ENCODE assay signal across 1 cellular context in the genomic region with DNA sequence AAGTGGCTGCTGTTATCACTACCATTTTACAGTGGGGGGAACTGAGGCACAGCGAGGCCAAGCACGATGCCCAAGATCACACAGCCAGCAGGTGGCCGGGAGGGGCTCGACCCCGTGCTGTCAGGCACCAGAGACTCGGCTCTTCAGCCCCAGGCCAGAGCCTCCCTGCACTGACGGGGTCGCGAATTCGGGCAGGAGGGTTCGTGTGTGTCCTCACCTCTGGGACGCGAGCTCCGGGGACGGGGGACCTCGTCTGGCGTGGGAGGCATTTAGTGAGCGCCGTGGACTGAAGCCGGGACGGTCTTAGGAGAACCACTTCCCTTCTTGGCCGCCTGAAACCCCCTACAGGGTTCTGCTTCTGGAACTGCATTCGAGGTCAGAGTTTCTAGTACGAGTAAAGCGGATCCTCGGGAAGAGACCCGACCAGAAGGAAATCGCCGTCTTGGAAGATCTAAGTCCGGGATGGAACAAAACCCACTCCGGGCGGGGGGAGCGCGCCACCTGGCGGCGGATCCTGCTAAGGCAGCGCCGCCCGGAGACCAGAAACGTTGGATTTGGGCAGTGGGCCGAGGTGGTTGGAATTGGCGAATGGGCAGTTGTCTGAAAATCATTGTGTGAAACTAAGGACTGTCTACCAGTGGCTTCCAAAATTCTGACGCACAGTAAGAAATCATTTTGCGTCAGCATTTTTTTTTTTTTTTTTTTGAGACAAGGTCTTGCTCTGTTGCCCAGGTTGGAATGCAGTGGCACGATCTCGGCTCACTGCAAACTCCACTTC.
TF ChIP-seq lines count a peak whose summit lies in the region.

No MANE protein-coding gene starts in this region.

TF ChIP-seq in HEK293, 187 proteins besides CTCF, POLR2A, EP300 and RAD21 (continued from another document and continues in another):
- TF ChIP-seq ZNF404 (tag by site-specific recombination; IDR thresholded peaks at IDR 0.05) (no peak), ZNF510 (tag by site-specific recombination; IDR thresholded peaks at IDR 0.05; ENCODE audit: insufficient replicate concordance) (no peak), ZNF501 (tag by site-specific recombination; IDR thresholded peaks at IDR 0.05) (peak; percentile 34; the same call in 1 of the 2 replicates), ZNF561 (tag by site-specific recombination; IDR thresholded peaks at IDR 0.05; ENCODE audit: borderline replicate concordance) (no peak), ZNF426 (tag by site-specific recombination; IDR thresholded peaks at IDR 0.05) (no peak), ZBTB17 (tag by site-specific recombination; IDR thresholded peaks at IDR 0.05) (peak; percentile 72), ZNF654 (tag by site-specific recombination; IDR thresholded peaks at IDR 0.05; ENCODE audit: low read depth) (peak; percentile 74), ZNF211 (tag by site-specific recombination; IDR thresholded peaks at IDR 0.05; ENCODE audit: low read depth) (no peak), SCRT2 (tag by site-specific recombination; IDR thresholded peaks at IDR 0.05) (0 out of 2 replicates have a peak, but pooled peaks have one; percentile 10), ZNF596 (tag by site-specific recombination; IDR thresholded peaks at IDR 0.05) (no peak), ZNF660 (tag by site-specific recombination; IDR thresholded peaks at IDR 0.05) (peak; percentile 76), MYNN (tag by site-specific recombination; IDR thresholded peaks at IDR 0.05; ENCODE audit: borderline replicate concordance) (no peak), ZNF302 (tag by site-specific recombination; IDR thresholded peaks at IDR 0.05; ENCODE audit: low read depth) (no peak), ZNF174 (tag by site-specific recombination; IDR thresholded peaks at IDR 0.05) (no peak), KLF1 (tag by site-specific recombination; IDR thresholded peaks at IDR 0.05) (no peak), ZNF473 (tag by site-specific recombination; IDR thresholded peaks at IDR 0.05) (no peak), KLF9 (tag by site-specific recombination; IDR thresholded peaks at IDR 0.05; ENCODE audit: low read depth) (no peak; the same call in 1 of the 2 replicates), ZNF112 (tag by site-specific recombination; IDR thresholded peaks at IDR 0.05) (no peak), ZNF280D (tag by site-specific recombination; IDR thresholded peaks at IDR 0.05) (no peak), FEZF1 (tag by site-specific recombination; IDR thresholded peaks at IDR 0.05) (no peak), ZNF513 (tag by site-specific recombination; IDR thresholded peaks at IDR 0.05) (no peak), GFI1B (tag by site-specific recombination; IDR thresholded peaks at IDR 0.05) (no peak), PRDM1 (tag by site-specific recombination; IDR thresholded peaks at IDR 0.05) (no peak), ZNF48 (tag by site-specific recombination; IDR thresholded peaks at IDR 0.05) (no peak), ZNF394 (tag by site-specific recombination; IDR thresholded peaks at IDR 0.05; ENCODE audit: borderline replicate concordance) (no peak), ZBTB7A (tag by site-specific recombination; IDR thresholded peaks at IDR 0.05; ENCODE audit: low read depth) (no peak), ZSCAN16 (tag by site-specific recombination; IDR thresholded peaks at IDR 0.05) (no peak), ZNF121 (tag by site-specific recombination; IDR thresholded peaks at IDR 0.05) (no peak), ZNF239 (tag by site-specific recombination; IDR thresholded peaks at IDR 0.05) (no peak), ZNF133 (tag by site-specific recombination; IDR thresholded peaks at IDR 0.05) (no peak), BCL11B (tag by site-specific recombination; IDR thresholded peaks at IDR 0.05; ENCODE audit: low read depth) (no peak), ZXDB (tag by site-specific recombination; IDR thresholded peaks at IDR 0.05) (no peak), ZNF530 (tag by site-specific recombination; IDR thresholded peaks at IDR 0.05; ENCODE audit: low read depth) (no peak), GLIS1 (tag by site-specific recombination; IDR thresholded peaks at IDR 0.05) (peak; percentile 45), ZNF629 (tag by site-specific recombination; IDR thresholded peaks at IDR 0.05) (0 out of 2 replicates have a peak, but pooled peaks have one; percentile 13), BCL11A (tag by site-specific recombination; IDR thresholded peaks at IDR 0.05; ENCODE audit: low read depth) (no peak), ZNF423 (tag by site-specific recombination; IDR thresholded peaks at IDR 0.05) (no peak)
- TF ChIP-seq, protein P1, sequence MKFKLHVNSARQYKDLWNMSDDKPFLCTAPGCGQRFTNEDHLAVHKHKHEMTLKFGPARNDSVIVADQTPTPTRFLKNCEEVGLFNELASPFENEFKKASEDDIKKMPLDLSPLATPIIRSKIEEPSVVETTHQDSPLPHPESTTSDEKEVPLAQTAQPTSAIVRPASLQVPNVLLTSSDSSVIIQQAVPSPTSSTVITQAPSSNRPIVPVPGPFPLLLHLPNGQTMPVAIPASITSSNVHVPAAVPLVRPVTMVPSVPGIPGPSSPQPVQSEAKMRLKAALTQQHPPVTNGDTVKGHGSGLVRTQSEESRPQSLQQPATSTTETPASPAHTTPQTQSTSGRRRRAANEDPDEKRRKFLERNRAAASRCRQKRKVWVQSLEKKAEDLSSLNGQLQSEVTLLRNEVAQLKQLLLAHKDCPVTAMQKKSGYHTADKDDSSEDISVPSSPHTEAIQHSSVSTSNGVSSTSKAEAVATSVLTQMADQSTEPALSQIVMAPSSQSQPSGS (tag by site-specific recombination; IDR thresholded peaks at IDR 0.05; ENCODE audit: low read depth), result no peak
- TF ChIP-seq, protein P2, sequence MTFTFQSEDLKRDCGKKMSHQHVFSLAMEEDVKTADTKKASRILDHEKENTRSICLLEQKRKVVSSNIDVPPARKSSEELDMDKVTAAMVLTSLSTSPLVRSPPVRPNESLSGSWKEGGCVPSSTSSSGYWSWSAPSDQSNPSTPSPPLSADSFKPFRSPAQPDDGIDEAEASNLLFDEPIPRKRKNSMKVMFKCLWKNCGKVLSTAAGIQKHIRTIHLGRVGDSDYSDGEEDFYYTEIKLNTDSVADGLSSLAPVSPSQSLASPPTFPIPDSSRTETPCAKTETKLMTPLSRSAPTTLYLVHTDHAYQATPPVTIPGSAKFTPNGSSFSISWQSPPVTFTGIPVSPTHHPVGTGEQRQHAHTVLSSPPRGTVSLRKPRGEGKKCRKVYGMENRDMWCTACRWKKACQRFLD (tag by site-specific recombination; IDR thresholded peaks at IDR 0.05), result no peak
- TF ChIP-seq, protein P3, sequence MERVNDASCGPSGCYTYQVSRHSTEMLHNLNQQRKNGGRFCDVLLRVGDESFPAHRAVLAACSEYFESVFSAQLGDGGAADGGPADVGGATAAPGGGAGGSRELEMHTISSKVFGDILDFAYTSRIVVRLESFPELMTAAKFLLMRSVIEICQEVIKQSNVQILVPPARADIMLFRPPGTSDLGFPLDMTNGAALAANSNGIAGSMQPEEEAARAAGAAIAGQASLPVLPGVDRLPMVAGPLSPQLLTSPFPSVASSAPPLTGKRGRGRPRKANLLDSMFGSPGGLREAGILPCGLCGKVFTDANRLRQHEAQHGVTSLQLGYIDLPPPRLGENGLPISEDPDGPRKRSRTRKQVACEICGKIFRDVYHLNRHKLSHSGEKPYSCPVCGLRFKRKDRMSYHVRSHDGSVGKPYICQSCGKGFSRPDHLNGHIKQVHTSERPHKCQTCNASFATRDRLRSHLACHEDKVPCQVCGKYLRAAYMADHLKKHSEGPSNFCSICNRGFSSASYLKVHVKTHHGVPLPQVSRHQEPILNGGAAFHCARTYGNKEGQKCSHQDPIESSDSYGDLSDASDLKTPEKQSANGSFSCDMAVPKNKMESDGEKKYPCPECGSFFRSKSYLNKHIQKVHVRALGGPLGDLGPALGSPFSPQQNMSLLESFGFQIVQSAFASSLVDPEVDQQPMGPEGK (tag by site-specific recombination; IDR thresholded peaks at IDR 0.05), result peak; percentile 30; the same call in 1 of the 2 replicates
- TF ChIP-seq, protein P4, sequence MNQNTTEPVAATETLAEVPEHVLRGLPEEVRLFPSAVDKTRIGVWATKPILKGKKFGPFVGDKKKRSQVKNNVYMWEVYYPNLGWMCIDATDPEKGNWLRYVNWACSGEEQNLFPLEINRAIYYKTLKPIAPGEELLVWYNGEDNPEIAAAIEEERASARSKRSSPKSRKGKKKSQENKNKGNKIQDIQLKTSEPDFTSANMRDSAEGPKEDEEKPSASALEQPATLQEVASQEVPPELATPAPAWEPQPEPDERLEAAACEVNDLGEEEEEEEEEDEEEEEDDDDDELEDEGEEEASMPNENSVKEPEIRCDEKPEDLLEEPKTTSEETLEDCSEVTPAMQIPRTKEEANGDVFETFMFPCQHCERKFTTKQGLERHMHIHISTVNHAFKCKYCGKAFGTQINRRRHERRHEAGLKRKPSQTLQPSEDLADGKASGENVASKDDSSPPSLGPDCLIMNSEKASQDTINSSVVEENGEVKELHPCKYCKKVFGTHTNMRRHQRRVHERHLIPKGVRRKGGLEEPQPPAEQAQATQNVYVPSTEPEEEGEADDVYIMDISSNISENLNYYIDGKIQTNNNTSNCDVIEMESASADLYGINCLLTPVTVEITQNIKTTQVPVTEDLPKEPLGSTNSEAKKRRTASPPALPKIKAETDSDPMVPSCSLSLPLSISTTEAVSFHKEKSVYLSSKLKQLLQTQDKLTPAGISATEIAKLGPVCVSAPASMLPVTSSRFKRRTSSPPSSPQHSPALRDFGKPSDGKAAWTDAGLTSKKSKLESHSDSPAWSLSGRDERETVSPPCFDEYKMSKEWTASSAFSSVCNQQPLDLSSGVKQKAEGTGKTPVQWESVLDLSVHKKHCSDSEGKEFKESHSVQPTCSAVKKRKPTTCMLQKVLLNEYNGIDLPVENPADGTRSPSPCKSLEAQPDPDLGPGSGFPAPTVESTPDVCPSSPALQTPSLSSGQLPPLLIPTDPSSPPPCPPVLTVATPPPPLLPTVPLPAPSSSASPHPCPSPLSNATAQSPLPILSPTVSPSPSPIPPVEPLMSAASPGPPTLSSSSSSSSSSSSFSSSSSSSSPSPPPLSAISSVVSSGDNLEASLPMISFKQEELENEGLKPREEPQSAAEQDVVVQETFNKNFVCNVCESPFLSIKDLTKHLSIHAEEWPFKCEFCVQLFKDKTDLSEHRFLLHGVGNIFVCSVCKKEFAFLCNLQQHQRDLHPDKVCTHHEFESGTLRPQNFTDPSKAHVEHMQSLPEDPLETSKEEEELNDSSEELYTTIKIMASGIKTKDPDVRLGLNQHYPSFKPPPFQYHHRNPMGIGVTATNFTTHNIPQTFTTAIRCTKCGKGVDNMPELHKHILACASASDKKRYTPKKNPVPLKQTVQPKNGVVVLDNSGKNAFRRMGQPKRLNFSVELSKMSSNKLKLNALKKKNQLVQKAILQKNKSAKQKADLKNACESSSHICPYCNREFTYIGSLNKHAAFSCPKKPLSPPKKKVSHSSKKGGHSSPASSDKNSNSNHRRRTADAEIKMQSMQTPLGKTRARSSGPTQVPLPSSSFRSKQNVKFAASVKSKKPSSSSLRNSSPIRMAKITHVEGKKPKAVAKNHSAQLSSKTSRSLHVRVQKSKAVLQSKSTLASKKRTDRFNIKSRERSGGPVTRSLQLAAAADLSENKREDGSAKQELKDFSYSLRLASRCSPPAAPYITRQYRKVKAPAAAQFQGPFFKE (tag by site-specific recombination; IDR thresholded peaks at IDR 0.05; ENCODE audit: borderline replicate concordance), result no peak
- TF ChIP-seq, protein P5, sequence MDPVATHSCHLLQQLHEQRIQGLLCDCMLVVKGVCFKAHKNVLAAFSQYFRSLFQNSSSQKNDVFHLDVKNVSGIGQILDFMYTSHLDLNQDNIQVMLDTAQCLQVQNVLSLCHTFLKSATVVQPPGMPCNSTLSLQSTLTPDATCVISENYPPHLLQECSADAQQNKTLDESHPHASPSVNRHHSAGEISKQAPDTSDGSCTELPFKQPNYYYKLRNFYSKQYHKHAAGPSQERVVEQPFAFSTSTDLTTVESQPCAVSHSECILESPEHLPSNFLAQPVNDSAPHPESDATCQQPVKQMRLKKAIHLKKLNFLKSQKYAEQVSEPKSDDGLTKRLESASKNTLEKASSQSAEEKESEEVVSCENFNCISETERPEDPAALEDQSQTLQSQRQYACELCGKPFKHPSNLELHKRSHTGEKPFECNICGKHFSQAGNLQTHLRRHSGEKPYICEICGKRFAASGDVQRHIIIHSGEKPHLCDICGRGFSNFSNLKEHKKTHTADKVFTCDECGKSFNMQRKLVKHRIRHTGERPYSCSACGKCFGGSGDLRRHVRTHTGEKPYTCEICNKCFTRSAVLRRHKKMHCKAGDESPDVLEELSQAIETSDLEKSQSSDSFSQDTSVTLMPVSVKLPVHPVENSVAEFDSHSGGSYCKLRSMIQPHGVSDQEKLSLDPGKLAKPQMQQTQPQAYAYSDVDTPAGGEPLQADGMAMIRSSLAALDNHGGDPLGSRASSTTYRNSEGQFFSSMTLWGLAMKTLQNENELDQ (tag by site-specific recombination; IDR thresholded peaks at IDR 0.05; ENCODE audit: low read depth), result no peak
